ENCODE assay signal across 25 cellular contexts in genomic region chr4:10879411-10880110, GRCh38.
DNase-seq lines count a peak whose midpoint lies in the region; ATAC-seq, FAIRE-seq and TF ChIP-seq lines count a peak whose summit lies in the region.
"Had no signal": no experiment of that assay in that cellular context is flagged by ENCODE, and none has a peak within 500 bp of the region (broad histone marks: within the 10 kb centered on the region; RNA-seq: fewer than 3 reads in every experiment).

No MANE protein-coding gene starts in this region.

- no peak for TF ChIP-seq POLR2A in endothelial cell of umbilical vein (IDR thresholded peaks at IDR 0.05; ENCODE audit: low read depth, low read length)

- CTCF ChIA-PET in endothelial cell of umbilical vein (lab: Charles Lee): interaction anchor here (1.1 kb wide), 1 partner anchor 298 kb away, joined by 3 read pairs; no protein-coding TSS in a partner anchor

- H3K9me1 ChIP-seq in endothelial cell of umbilical vein (replicated peaks; ENCODE audit: control insufficient read depth, extremely low read depth, insufficient read depth, low read length): no peaks in the 10 kb centered on the region

- H3K4me1 ChIP-seq in endothelial cell of umbilical vein (ENCODE audit: control insufficient read depth, extremely low read depth, insufficient read depth, low read length) (no peaks in the 10 kb centered on the region), colonic mucosa (no peaks in the 10 kb centered on the region)
- H3K4me1 ChIP-seq: BE2C, parathyroid adenoma, right atrium auricular region, SJSA1 had no signal

- H3K9me3 ChIP-seq in endothelial cell of umbilical vein (replicated peaks; ENCODE audit: control insufficient read depth, insufficient read depth, low read length) (no peaks in the 10 kb centered on the region), colonic mucosa (no peaks in the 10 kb centered on the region)
- H3K9me3 ChIP-seq: BE2C, right atrium auricular region, SJSA1 had no signal

- dilution Hi-C loops in endothelial cell of umbilical vein (cut with MboI; ENCODE audit: extremely low pct_ligation_motif_present, low sequenced_read_pairs): no loop called here

- ATAC-seq in HG02642 (IDR thresholded peaks at IDR 0.05; ENCODE audit: poor library complexity, unreplicated experiment): no peak
- ATAC-seq: activated CD8-positive, alpha-beta T cell treated with anti-CD3 and anti-CD28 coated beads for 36 hours; left ventricle myocardium superior; Panc1; stimulated activated naive CD8-positive, alpha-beta T cell treated with anti-CD3 and anti-CD28 coated beads, Interleukin-15, Interleukin-2, amounts not matched to agents 100 U/mL and 50 U/mL, for 24 hours had no signal

- H3K36me3 ChIP-seq in endothelial cell of umbilical vein (ENCODE audit: control insufficient read depth in 2 of 2, extremely low read depth in 1 of 2, insufficient read depth in 2 of 2, low read length in 2 of 2) (no peaks in the 10 kb centered on the region), colonic mucosa (no peaks in the 10 kb centered on the region)
- H3K36me3 ChIP-seq: BE2C, right atrium auricular region, SJSA1 had no signal

- intact Hi-C loops in endothelial cell of umbilical vein (cut with micrococcal nuclease) (no loop called here), colonic mucosa (cut with DNase I) (no loop called here)

- no peaks in the 10 kb centered on the region for H3K79me2 ChIP-seq in endothelial cell of umbilical vein (ENCODE audit: control insufficient read depth, insufficient read depth, low read length)
- H3K79me2 ChIP-seq: parathyroid adenoma had no signal

- H3K4me2 ChIP-seq in endothelial cell of umbilical vein (ENCODE audit: insufficient read depth, low read length): no peak overlapping the region

- H3K27ac ChIP-seq in endothelial cell of umbilical vein (ENCODE audit: insufficient read depth, low read depth, low read length): no peak overlapping the region
- no peak overlapping the region for H3K27ac ChIP-seq in colonic mucosa
- H3K27ac ChIP-seq: parathyroid adenoma, right atrium auricular region, SJSA1 had no signal

- POLR2A ChIA-PET in endothelial cell of umbilical vein (lab: Charles Lee): no interaction called here

- no peak for FAIRE-seq in endothelial cell of umbilical vein (lab: Jason Lieb, UNC)
- FAIRE-seq: colon, GM12891 had no signal

- DNase-seq in GM03348 (ENCODE audit: low spot score) (peak; percentile 6), LoVo (ENCODE audit: low spot score) (peak; percentile 1), endothelial cell of umbilical vein (ENCODE audit: low read depth, low spot score) (no peak), kidney glomerular epithelial cell (lab: John Stamatoyannopoulos, UW) (peak; percentile 9), activated gamma-delta T cell treated with Interleukin-2 at 50 U/mL for 16 hours (no peak), COLO668 (lab: John Stamatoyannopoulos, UW; ENCODE audit: unreplicated experiment) (no peak), colonic mucosa (no peak)
- DNase-seq: activated CD4-positive, CD25-positive, alpha-beta regulatory T cell treated with anti-CD3 and anti-CD28 coated beads, Interleukin-2, amount 50 U/mL, for 72 hours; activated CD8-positive, alpha-beta T cell treated with anti-CD3 and anti-CD28 coated beads for 36 hours; BE2C; endodermal cell; H9; left ventricle myocardium superior; NCI-H1436 treated with DMSO at 0.1 percent for 48 hours; NCI-H524; nephron progenitor cell; NK-92 treated with Interleukin-12 subunit alpha and Interleukin-12 subunit beta, amount 100 ng/mL, for 24 hours; stimulated activated naive CD8-positive, alpha-beta T cell treated with anti-CD3 and anti-CD28 coated beads, Interleukin-15, Interleukin-2, amounts not matched to agents 100 U/mL and 50 U/mL, for 24 hours had no signal

- H2AFZ ChIP-seq in endothelial cell of umbilical vein (ENCODE audit: low read depth, low read length): no peak overlapping the region
- H2AFZ ChIP-seq: parathyroid adenoma had no signal

- H3K9ac ChIP-seq in endothelial cell of umbilical vein (replicated peaks; ENCODE audit: extremely low read depth, insufficient read depth, low read length): no peak overlapping the region
- no peak overlapping the region for H3K9ac ChIP-seq in colonic mucosa (ENCODE audit: low read depth in 2 of 2, low read length in 2 of 2)
- H3K9ac ChIP-seq: parathyroid adenoma had no signal

- no TSS peak for BruUV-seq in endothelial cell of umbilical vein (replicated peaks; lab: Mats Ljungman, UMichigan)

- H3K27me3 ChIP-seq in endothelial cell of umbilical vein (ENCODE audit: control insufficient read depth in 2 of 2, insufficient read depth in 2 of 2, low read length in 2 of 2) (no peaks in the 10 kb centered on the region), colonic mucosa (no peaks in the 10 kb centered on the region)
- H3K27me3 ChIP-seq: BE2C, right atrium auricular region, SJSA1 had no signal

- no peak for TF ChIP-seq CTCF in endothelial cell of umbilical vein (IDR thresholded peaks at IDR 0.05; ENCODE audit: extremely low read depth in 1 of 2, insufficient read depth in 1 of 2, low read depth in 1 of 2, low read length in 2 of 2)
- no peak for TF ChIP-seq CTCF in colonic mucosa (IDR thresholded peaks at IDR 0.05)

- H3K4me3 ChIP-seq in endothelial cell of umbilical vein (replicated peaks in 1 of 3; ENCODE audit: insufficient read depth in 1 of 3, low read depth in 1 of 3, low read length in 3 of 3): no peak overlapping the region
- no peak overlapping the region for H3K4me3 ChIP-seq in colonic mucosa
- H3K4me3 ChIP-seq: right atrium auricular region, SJSA1 had no signal

- H4K20me1 ChIP-seq in endothelial cell of umbilical vein (replicated peaks; ENCODE audit: control insufficient read depth, extremely low read depth, insufficient read depth, low read length): no peaks in the 10 kb centered on the region

TF ChIP-seq in endothelial cell of umbilical vein, 7 proteins besides CTCF, POLR2A, EP300 and RAD21:
- TF ChIP-seq MYC (IDR thresholded peaks at IDR 0.05; ENCODE audit: low read depth, low read length) (no peak), FOS (IDR thresholded peaks at IDR 0.05; ENCODE audit: borderline replicate concordance, insufficient read depth, low read length) (peak; percentile 15), JUN (IDR thresholded peaks at IDR 0.05; ENCODE audit: borderline replicate concordance, insufficient read depth, insufficient read length, low read depth) (no peak), EZH2 (IDR thresholded peaks at IDR 0.05; ENCODE audit: borderline replicate concordance, low read depth, low read length, severe bottlenecking) (no peak), MAX (IDR thresholded peaks at IDR 0.05; ENCODE audit: insufficient read depth, insufficient read length) (no peak), POLR2AphosphoS5 (IDR thresholded peaks at IDR 0.05; ENCODE audit: insufficient read depth, low read depth, low read length) (no peak), GATA2 (IDR thresholded peaks at IDR 0.05; ENCODE audit: insufficient read depth, insufficient read length, low read depth, low read length) (no peak)

Comparison
In these comparisons a context has a peak if more than half of its experiments do, and no peak if none do; other contexts are left out.
1. DNase-seq: peak in GM03348 (single experiment), LoVo (single experiment) and kidney glomerular epithelial cell (single experiment); none in endothelial cell of umbilical vein (single experiment), activated gamma-delta T cell treated with Interleukin-2 at 50 U/mL for 16 hours (single experiment), COLO668 (single experiment) and colonic mucosa (single experiment).